In genomic region chr2:197514754-197515153, GRCh38 we compare ENCODE assay signal across 8 cellular contexts. TPM values are rescaled to one million over a fixed set of nuclear protein-coding genes. Genes with fewer than 3 reads are reported as not detected.
DNase-seq lines count a peak whose midpoint lies in the region; ATAC-seq, FAIRE-seq and TF ChIP-seq lines count a peak whose summit lies in the region.

No MANE protein-coding gene starts in this region.

- H3K4me3 ChIP-seq in astrocyte (ENCODE audit: insufficient read depth, low read depth, low read length) = peak overlapping the region; percentile 79
- no peak overlapping the region for H3K4me3 ChIP-seq in mesendoderm (ENCODE audit: low read length)

- ATAC-seq in GM18870 (IDR thresholded peaks at IDR 0.05; ENCODE audit: unreplicated experiment) (no peak), HG03460 (IDR thresholded peaks at IDR 0.05; ENCODE audit: unreplicated experiment) (no peak)

- DNase-seq in DMS53 (lab: John Stamatoyannopoulos, UW) (peak; percentile 55), M059J (ENCODE audit: low read depth) (peak; percentile 22), astrocyte (ENCODE audit: low read depth) (peak; percentile 3), mesendoderm (peak; percentile 39), AG08395 (ENCODE audit: low spot score) (no peak), amniotic stem cell (lab: John Stamatoyannopoulos, UW) (no peak)

- H3K4me1 Mint-ChIP-seq in astrocyte (ENCODE audit: low read depth, unreplicated experiment) = peaks cover 9% of the 10 kb centered on the region

- H3K27ac Mint-ChIP-seq in astrocyte (ENCODE audit: unreplicated experiment) = peak overlapping the region; percentile 12

- H3K27me3 ChIP-seq in astrocyte (ENCODE audit: insufficient read depth, low read length) (no peaks in the 10 kb centered on the region), mesendoderm (ENCODE audit: insufficient read depth, low read length, poor library complexity) (no peaks in the 10 kb centered on the region)

- H4K20me1 ChIP-seq in astrocyte (ENCODE audit: insufficient read depth, low read length) = peaks cover 13% of the 10 kb centered on the region

- H4K8ac ChIP-seq in mesendoderm (ENCODE audit: low read depth, low read length) = no peak overlapping the region

- no peaks in the 10 kb centered on the region for H3K27me3 Mint-ChIP-seq in astrocyte (ENCODE audit: low read depth, unreplicated experiment)

- peaks cover 8% of the 10 kb centered on the region for H3K4me1 ChIP-seq in astrocyte (ENCODE audit: insufficient read depth, low read length)
- no peaks in the 10 kb centered on the region for H3K4me1 ChIP-seq in mesendoderm (ENCODE audit: control insufficient read depth, low read depth, low read length)

- no peak overlapping the region for H4K5ac ChIP-seq in mesendoderm (ENCODE audit: low read length)

- H2AFZ ChIP-seq in astrocyte (ENCODE audit: low read depth, low read length) = peak overlapping the region; percentile 95

- H3K27ac ChIP-seq in astrocyte (ENCODE audit: low read depth, low read length) (no peak overlapping the region), mesendoderm (ENCODE audit: low read depth, low read length) (no peak overlapping the region)

- H2BK15ac ChIP-seq in mesendoderm (replicated peaks; ENCODE audit: low read depth) = no peak overlapping the region

- H2BK120ac ChIP-seq in mesendoderm (ENCODE audit: low read depth, low read length) = no peak overlapping the region

- H3K36me3 ChIP-seq in astrocyte (ENCODE audit: insufficient read depth, low read length) (no peaks in the 10 kb centered on the region), mesendoderm (ENCODE audit: control insufficient read depth, insufficient read depth, low read length) (no peaks in the 10 kb centered on the region)

- H3K9me3 ChIP-seq in astrocyte (ENCODE audit: insufficient read depth, low read depth, low read length) = no peaks in the 10 kb centered on the region

- H3K4ac ChIP-seq in mesendoderm (ENCODE audit: low read depth, low read length) = no peak overlapping the region

- H3K79me2 ChIP-seq in astrocyte (ENCODE audit: insufficient read depth, low read length) = peaks cover 41% of the 10 kb centered on the region
- peaks cover 27% of the 10 kb centered on the region for H3K79me2 ChIP-seq in mesendoderm (ENCODE audit: control insufficient read depth, insufficient read depth, low read length)

- WGBS in mesendoderm (ENCODE audit: extremely low coverage, insufficient coverage, low lambda C conversion rate) = no CpG with 5 or more reads among the region's 3 CpGs

- H2AK5ac ChIP-seq in mesendoderm (ENCODE audit: low read length) = no peak overlapping the region

- H3K36me3 Mint-ChIP-seq in astrocyte (ENCODE audit: low read depth, unreplicated experiment) = no peaks in the 10 kb centered on the region

- no peaks in the 10 kb centered on the region for H3K79me1 ChIP-seq in mesendoderm (ENCODE audit: low read length)

- peak overlapping the region; percentile 27 for H3K56ac ChIP-seq in mesendoderm (ENCODE audit: low read length)

- no peak for TF ChIP-seq CTCF in astrocyte (IDR thresholded peaks at IDR 0.05; ENCODE audit: insufficient read depth, low read depth, low read length)

- H3K4me2 ChIP-seq in astrocyte (ENCODE audit: low read length) (peak overlapping the region; percentile 91), mesendoderm (ENCODE audit: low read length) (no peak overlapping the region)

- no peak overlapping the region for H2BK5ac ChIP-seq in mesendoderm (ENCODE audit: low read length)

- H3K4me3 Mint-ChIP-seq in astrocyte (ENCODE audit: unreplicated experiment) = peak overlapping the region; percentile 98

- no peaks in the 10 kb centered on the region for H3K9me3 Mint-ChIP-seq in astrocyte (ENCODE audit: unreplicated experiment)

- H3K9ac ChIP-seq in astrocyte (ENCODE audit: low read length) (peak overlapping the region; percentile 95), mesendoderm (ENCODE audit: low read length) (no peak overlapping the region)

- no peak overlapping the region for H3K18ac ChIP-seq in mesendoderm (ENCODE audit: low read length)

- H3K23ac ChIP-seq in mesendoderm (ENCODE audit: low read length) = no peak overlapping the region

- FAIRE-seq in astrocyte (lab: Jason Lieb, UNC) = no peak

RNA-seq across cellular contexts. Expression of gene MOB4, which starts 1.1 kb away (rescaled TPM):
- total RNA-seq in M059J (2014; rRNA removed; shearing (Covaris generic)) = 31.2 and 51.0 TPM in 2 replicates
- total RNA-seq in astrocyte = 30.4 and 31.0 TPM in 2 replicates
- 67.2 TPM for polyA plus RNA-seq in mesendoderm (2013, experiment 1 of 2)
- 67.7 TPM for polyA plus RNA-seq in mesendoderm (2013, experiment 2 of 2)

RNA-seq across cellular contexts. Expression of gene HSPE1, which starts 14.6 kb away (rescaled TPM):
- 258 and 448 TPM in 2 replicates for total RNA-seq in M059J (2014; rRNA removed; shearing (Covaris generic))
- 114 and 139 TPM in 2 replicates for total RNA-seq in astrocyte
- polyA plus RNA-seq in mesendoderm (2013, experiment 1 of 2) = 912 TPM
- polyA plus RNA-seq in mesendoderm (2013, experiment 2 of 2) = 910 TPM

RNA-seq across cellular contexts. Expression of gene HSPD1, which starts 15.1 kb away (rescaled TPM):
- 144 and 237 TPM in 2 replicates for total RNA-seq in M059J (2014; rRNA removed; shearing (Covaris generic))
- total RNA-seq in astrocyte = 292 and 329 TPM in 2 replicates
- polyA plus RNA-seq in mesendoderm (2013, experiment 1 of 2) = 828 TPM
- polyA plus RNA-seq in mesendoderm (2013, experiment 2 of 2) = 823 TPM

Comparison
In these comparisons a context has a peak if more than half of its experiments do, and no peak if none do; other contexts are left out.
1. DNase-seq: peak in DMS53 (single experiment), M059J (single experiment), astrocyte (single experiment) and mesendoderm (single experiment); none in AG08395 (single experiment) and amniotic stem cell (single experiment).